9 cellular contexts compared by ENCODE assay signal in the genomic region with DNA sequence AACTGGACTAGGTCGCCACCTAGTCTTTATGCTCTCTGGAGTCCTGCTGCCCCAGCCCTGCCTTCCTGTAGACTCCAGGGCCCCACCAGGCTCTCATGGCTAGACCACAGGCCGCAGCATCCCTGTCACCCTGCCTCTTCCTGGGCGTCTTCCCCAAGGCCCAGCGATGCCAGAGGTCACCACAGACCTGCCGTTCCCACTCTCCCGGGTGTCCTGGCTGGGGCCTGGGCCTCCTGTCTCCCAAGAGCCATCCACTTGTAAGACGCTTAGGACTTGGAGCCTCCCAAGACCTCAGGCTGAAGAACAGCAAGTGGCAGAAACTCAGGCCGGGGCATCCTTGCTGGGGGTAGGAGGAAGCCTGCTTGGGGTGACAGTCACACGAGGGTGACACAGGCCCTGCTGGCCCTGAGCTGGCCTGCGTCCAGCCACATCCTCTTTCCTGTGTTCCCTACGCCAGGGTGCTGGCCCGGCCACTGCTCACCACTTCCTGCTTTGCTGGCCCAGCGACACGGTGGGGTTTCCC. TPM values are rescaled to one million over a fixed set of nuclear protein-coding genes. Genes with fewer than 3 reads are reported as not detected.
A peak's percentile ranks its signal among the peaks of the same experiment; 100 is the strongest.
DNase-seq lines count a peak whose midpoint lies in the region; ATAC-seq, FAIRE-seq and TF ChIP-seq lines count a peak whose summit lies in the region.
"Had no signal": no experiment of that assay in that cellular context is flagged by ENCODE, and none has a peak within 500 bp of the region (broad histone marks: within the 10 kb centered on the region; RNA-seq: fewer than 3 reads in every experiment).

No MANE protein-coding gene starts in this region.

- peak overlapping the region; percentile 64 for H3K27ac Mint-ChIP-seq in activated T-cell treated with anti-CD3 and anti-CD28 coated beads, Interleukin-2, amount 50 U/mL, for 72 hours

- H2BK120ac ChIP-seq in mesenchymal stem cell (ENCODE audit: low read depth, low read length) = no peak overlapping the region

- peak overlapping the region in 1 of 2 experiments; percentile 25 for H2BK12ac ChIP-seq in mesenchymal stem cell (ENCODE audit: low read length in 2 of 2)

- in situ Hi-C loops in K562 (cut with MboI) = no loop called here
- in situ Hi-C loops in transverse colon (cut with MboI; ENCODE audit: low pct_ligation_motif_present in 1 of 4, low pct_unique_long_range_greater_than_20kb in 1 of 4, low sequenced_read_pairs in 3 of 4) = no loop called here

- peaks cover 51% of the 10 kb centered on the region; the same call in 2 of the 3 replicates for H3K36me3 ChIP-seq in K562 (ENCODE audit: control insufficient read depth, insufficient read depth, low read length)
- H3K36me3 ChIP-seq in mesenchymal stem cell (ENCODE audit: control insufficient read depth in 1 of 2, insufficient read depth in 2 of 2, low read depth in 1 of 2, low read length in 2 of 2) = peaks cover 36 to 54% of the 10 kb centered on the region in 2 experiments
- no peaks in the 10 kb centered on the region for H3K36me3 ChIP-seq in transverse colon

- TF ChIP-seq CTCF in K562 (IDR thresholded peaks at IDR 0.05 in 2 of 3, conservative IDR thresholded peaks at IDR 0.05 in 1 of 3; ENCODE audit: insufficient read depth in 2 of 3, low read depth in 1 of 3, low read length in 3 of 3) (no peak), transverse colon (IDR thresholded peaks at IDR 0.05) (no peak)

- TF ChIP-seq EP300 in K562 (IDR thresholded peaks at IDR 0.05; ENCODE audit: low read length) (no peak), transverse colon (IDR thresholded peaks at IDR 0.05; ENCODE audit: low read depth) (no peak)

- peaks cover 48% of the 10 kb centered on the region for H3K79me2 ChIP-seq in K562 (ENCODE audit: control insufficient read depth, insufficient read depth, low read length)

- H3K27me3 ChIP-seq in K562 (ENCODE audit: control insufficient read depth in 2 of 2, insufficient read depth in 2 of 2, low read length in 2 of 2) (no peaks in the 10 kb centered on the region), mesenchymal stem cell (ENCODE audit: control insufficient read depth in 1 of 2, insufficient read depth in 1 of 2, low read length in 2 of 2) (no peaks in the 10 kb centered on the region), transverse colon (no peaks in the 10 kb centered on the region)

- intact Hi-C loops in K562 (cut with micrococcal nuclease) (no loop called here), transverse colon (cut with DNase I; ENCODE audit: low total_unique reads) (loop anchor here (10.0 kb wide), 1 partner anchor 88 kb away; a partner anchor contains a TSS)

- H2BK5ac ChIP-seq in mesenchymal stem cell (ENCODE audit: low read depth, low read length, poor library complexity, severe bottlenecking) = no peak overlapping the region

- H3K9me3 ChIP-seq in K562 (replicated peaks; ENCODE audit: control insufficient read depth, insufficient read depth, low read depth, low read length) (no peaks in the 10 kb centered on the region), mesenchymal stem cell (ENCODE audit: control insufficient read depth, low read length) (no peaks in the 10 kb centered on the region), transverse colon (no peaks in the 10 kb centered on the region)

- H3K4me3 ChIP-seq in K562 (no peak overlapping the region), mesenchymal stem cell (ENCODE audit: insufficient read depth in 1 of 2, low read depth in 1 of 2, low read length in 2 of 2) (no peak overlapping the region), transverse colon (no peak overlapping the region)

- H3K79me1 ChIP-seq in mesenchymal stem cell (replicated peaks; ENCODE audit: low read length, poor library complexity, severe bottlenecking) = peaks cover 29% of the 10 kb centered on the region

- H2AFZ ChIP-seq in K562 (ENCODE audit: low read depth, low read length) (no peak overlapping the region), mesenchymal stem cell (ENCODE audit: low read depth, low read length) (no peak overlapping the region)

- H2BK15ac ChIP-seq in mesenchymal stem cell (ENCODE audit: low read depth, poor library complexity, severe bottlenecking) = no peak overlapping the region

- no peak overlapping the region for H3K23ac ChIP-seq in mesenchymal stem cell (ENCODE audit: low read length in 2 of 2)

- H3K4me2 ChIP-seq in K562 (ENCODE audit: insufficient read depth, low read length) = no peak overlapping the region
- H3K4me2 ChIP-seq in mesenchymal stem cell (ENCODE audit: low read length, poor library complexity, severe bottlenecking) = no peak overlapping the region

- POLR2A ChIA-PET in K562 (lab: Yijun Ruan, JAX) = interaction anchor here (0.5 to 1.0 kb wide), 3 partner anchors 12 to 545 kb away, joined by 3 to 4 read pairs (median 3); no protein-coding TSS in a partner anchor

- H3K9me1 ChIP-seq in K562 (ENCODE audit: control insufficient read depth, insufficient read depth, low read length) = no peaks in the 10 kb centered on the region

- CTCF ChIA-PET in K562 (lab: Yijun Ruan, JAX; ENCODE audit: low intra/inter-chr PET ratio) = no interaction called here

- peak overlapping the region; percentile 12 for H4K8ac ChIP-seq in mesenchymal stem cell (ENCODE audit: low read length)

- no TSS peak for BruUV-seq in K562 (replicated peaks; lab: Mats Ljungman, UMichigan)

- peak; percentile 31 to 48 for ATAC-seq in activated T-cell treated with anti-CD3 and anti-CD28 coated beads, Interleukin-2, amount 50 U/mL, for 72 hours (replicated peaks in 1 of 2)
- ATAC-seq in K562 (no peak), HG02852 (IDR thresholded peaks at IDR 0.05; ENCODE audit: unreplicated experiment) (no peak), GM18873 (IDR thresholded peaks at IDR 0.05; ENCODE audit: low FRiP score, unreplicated experiment) (no peak)

- no peaks in the 10 kb centered on the region for H3K36me3 Mint-ChIP-seq in activated T-cell treated with anti-CD3 and anti-CD28 coated beads, Interleukin-2, amount 50 U/mL, for 72 hours (ENCODE audit: insufficient read depth in 2 of 2)

- H3K9ac ChIP-seq in K562 (ENCODE audit: insufficient read depth in 1 of 2, low read depth in 2 of 2, low read length in 2 of 2) = peak overlapping the region in 1 of 2 experiments; percentile 67; a peak in 2 of 4 replicates
- H3K9ac ChIP-seq in mesenchymal stem cell (ENCODE audit: low read length) = no peak overlapping the region

- TF ChIP-seq POLR2A in K562 (conservative IDR thresholded peaks at IDR 0.05) (peak; percentile 52), transverse colon (IDR thresholded peaks at IDR 0.05) (no peak)

- DNase-seq in activated T-cell treated with anti-CD3 and anti-CD28 coated beads, Interleukin-2, amount 50 U/mL, for 72 hours = peak; percentile 35 to 47
- DNase-seq in activated T-cell treated with anti-CD3 and anti-CD28 coated beads, Interleukin-2, amount 50 U/mL, for 48 hours = no peak
- DNase-seq in K562 (ENCODE audit: extremely low read depth in 1 of 4, low spot score in 3 of 4) (no peak), mesenchymal stem cell (no peak), transverse colon (peak; percentile 65), DMS53 (lab: John Stamatoyannopoulos, UW) (no peak)
- DNase-seq: NCI-H774 had no signal

- no peak for FAIRE-seq in K562 (lab: Jason Lieb, UNC)

- no peak overlapping the region for H3K18ac ChIP-seq in mesenchymal stem cell (ENCODE audit: low read depth in 1 of 2, low read length in 2 of 2)

- no peaks in the 10 kb centered on the region for H4K20me1 ChIP-seq in K562 (replicated peaks; ENCODE audit: control insufficient read depth, insufficient read depth, low read length)

- H3K4me1 ChIP-seq in K562 (replicated peaks in 1 of 2; ENCODE audit: control insufficient read depth in 2 of 2, insufficient read depth in 2 of 2, low read length in 2 of 2) (peaks cover 30 to 79% of the 10 kb centered on the region in 2 experiments), mesenchymal stem cell (ENCODE audit: control insufficient read depth, insufficient read depth, low read depth, low read length) (peaks cover 50% of the 10 kb centered on the region), transverse colon (peaks cover 14 to 58% (median 37%) of the 10 kb centered on the region in 4 donors)

- peak overlapping the region in 1 of 2 experiments; percentile 35 for H3K4ac ChIP-seq in mesenchymal stem cell (ENCODE audit: low read depth in 1 of 2, low read length in 2 of 2)

- peaks cover 30% of the 10 kb centered on the region for H3K4me1 Mint-ChIP-seq in activated T-cell treated with anti-CD3 and anti-CD28 coated beads, Interleukin-2, amount 50 U/mL, for 72 hours (ENCODE audit: low read depth)

- H4K91ac ChIP-seq in mesenchymal stem cell (ENCODE audit: low read length) = no peak overlapping the region

- H3K4me3 Mint-ChIP-seq in activated T-cell treated with anti-CD3 and anti-CD28 coated beads, Interleukin-2, amount 50 U/mL, for 72 hours = peak overlapping the region; percentile 6

- H3K27ac ChIP-seq in K562 (ENCODE audit: extremely low read depth, low read depth, low read length) (no peak overlapping the region; the same call in 2 of the 3 replicates), mesenchymal stem cell (ENCODE audit: low read length, poor library complexity, severe bottlenecking) (no peak overlapping the region), transverse colon (peak overlapping the region; percentile 86 to 93 (median 90))

- H3K14ac ChIP-seq in mesenchymal stem cell (ENCODE audit: low read length in 2 of 2) = no peak overlapping the region

- whole genome bisulfite sequencing in K562 (ENCODE audit: insufficient coverage, low coverage, missing lambda C conversion rate) = 77% methylated on average over 14 of the region's 14 CpGs
- 86% methylated on average over 14 of the region's 14 CpGs for WGBS in mesenchymal stem cell
- WGBS in transverse colon (ENCODE audit: low coverage in 1 of 2), 2 donors = 71% methylated on average over 14 of the region's 14 CpGs; no CpG with 5 or more reads in 1 of the 2 donors

- no peak for TF ChIP-seq RAD21 in K562 (CRISPR knock-in tag; conservative IDR thresholded peaks at IDR 0.05 in 1 of 2, IDR thresholded peaks at IDR 0.05 in 1 of 2)

- H3K27me3 Mint-ChIP-seq in activated T-cell treated with anti-CD3 and anti-CD28 coated beads, Interleukin-2, amount 50 U/mL, for 72 hours (ENCODE audit: low read depth) = no peaks in the 10 kb centered on the region

- no peak overlapping the region for H2AK5ac ChIP-seq in mesenchymal stem cell (ENCODE audit: low read length, severe bottlenecking)

- H3K9me3 Mint-ChIP-seq in activated T-cell treated with anti-CD3 and anti-CD28 coated beads, Interleukin-2, amount 50 U/mL, for 72 hours = no peaks in the 10 kb centered on the region

RNA-seq across cellular contexts. Expression of a gene that starts 2.0 kb away (rescaled TPM):
- total RNA-seq in activated T-cell treated with anti-CD3 and anti-CD28 coated beads, Interleukin-2, amount 50 U/mL, for 72 hours = 100 to 1,000 TPM; 141 to 146 TPM
- 106 and 531 TPM in 2 replicates for total RNA-seq in K562 (2011; cell fraction: chromatin; rRNA removed; ENCODE audit: low replicate concordance)
- 492 and 517 TPM in 2 replicates for total RNA-seq in K562 (2011; cell fraction: nucleolus; rRNA removed)
- 190 and 232 TPM in 2 replicates for total RNA-seq in K562 (2011; cell fraction: nucleoplasm; rRNA removed)
- total RNA-seq in K562 (2014; rRNA removed) (78.0 and 82.8 TPM in 2 replicates), K562 (2014; rRNA removed; fragmentation: Illumina TruSeq; extraction: Trizol) (2.5 and 5.5 TPM in 2 replicates), K562 (2015; rRNA removed; fragmentation: Illumina TruSeq; extraction: Trizol) (24.4 and 28.7 TPM in 2 replicates), K562 (2021) (96.4 and 108 TPM in 2 replicates), transverse colon (100 to 1,000 TPM; 260 to 697 (median 380) TPM)
- polyA plus RNA-seq in K562 (2011; rRNA removed) (31.1 and 72.7 TPM in 2 replicates), K562 (2014; fragmentation: Illumina TruSeq; extraction: Trizol) (13.1 and 33.3 TPM in 2 replicates), K562 (2014; fragmentation: Nextera tagmentation; extraction: Ambion mirVana) (1 to 10 TPM in 1 of 2 experiments, under 1 TPM in 1; 0.49 to 1.9 TPM), K562 (2014; rRNA removed) (113 and 143 TPM in 2 replicates)
- polyA plus RNA-seq in K562 (2011; cell fraction: cytosol; rRNA removed) = 56.1 and 92.6 TPM in 2 replicates
- polyA plus RNA-seq in K562 (2011; cell fraction: nucleus; rRNA removed) = 923 and 1,215 TPM in 2 replicates
- 55.4 and 115 TPM in 2 replicates for polyA plus RNA-seq in K562 (2012)
- polyA minus RNA-seq in K562 (2011; rRNA and poly(A)+ RNA removed) = 9.7 and 11.0 TPM in 2 replicates
- polyA minus RNA-seq in K562 (2011; cell fraction: cytosol; rRNA and poly(A)+ RNA removed) = 28.2 and 33.0 TPM in 2 replicates
- polyA minus RNA-seq in K562 (2011; cell fraction: nucleus; rRNA and poly(A)+ RNA removed) = 139 and 154 TPM in 2 replicates
- 84.2 TPM for polyA plus RNA-seq in mesenchymal stem cell (2013, experiment 1 of 2)
- polyA plus RNA-seq in mesenchymal stem cell (2013, experiment 2 of 2) = 79.4 TPM

RNA-seq across cellular contexts. Expression of a gene that starts 6.3 kb away (rescaled TPM):
- total RNA-seq in activated T-cell treated with anti-CD3 and anti-CD28 coated beads, Interleukin-2, amount 50 U/mL, for 72 hours = 100 to 1,000 TPM; 128 to 129 TPM
- total RNA-seq in K562 (2011; cell fraction: chromatin; rRNA removed; ENCODE audit: low replicate concordance) = 41.2 and 158 TPM in 2 replicates
- 168 and 170 TPM in 2 replicates for total RNA-seq in K562 (2011; cell fraction: nucleolus; rRNA removed)
- 99.4 and 102 TPM in 2 replicates for total RNA-seq in K562 (2011; cell fraction: nucleoplasm; rRNA removed)
- 351 and 419 TPM in 2 replicates for total RNA-seq in K562 (2014; rRNA removed)
- total RNA-seq in K562 (2014; rRNA removed; fragmentation: Illumina TruSeq; extraction: Trizol) = 60.0 and 91.3 TPM in 2 replicates
- total RNA-seq in K562 (2015; rRNA removed; fragmentation: Illumina TruSeq; extraction: Trizol) = 146 and 150 TPM in 2 replicates
- 271 and 294 TPM in 2 replicates for total RNA-seq in K562 (2021)
- polyA plus RNA-seq in K562 (2011; rRNA removed) = 67.2 and 68.7 TPM in 2 replicates
- 181 and 505 TPM in 2 replicates for polyA plus RNA-seq in K562 (2011; cell fraction: cytosol; rRNA removed)
- 116 and 178 TPM in 2 replicates for polyA plus RNA-seq in K562 (2011; cell fraction: nucleus; rRNA removed)
- 247 and 317 TPM in 2 replicates for polyA plus RNA-seq in K562 (2012)
- polyA plus RNA-seq in K562 (2014; fragmentation: Illumina TruSeq; extraction: Trizol) = 101 and 156 TPM in 2 replicates
- 10 to 100 TPM; 36.5 to 65.1 TPM for polyA plus RNA-seq in K562 (2014; fragmentation: Nextera tagmentation; extraction: Ambion mirVana)
- polyA plus RNA-seq in K562 (2014; rRNA removed) = 241 and 257 TPM in 2 replicates
- 28.2 and 47.3 TPM in 2 replicates for polyA minus RNA-seq in K562 (2011; rRNA and poly(A)+ RNA removed)
- 128 and 135 TPM in 2 replicates for polyA minus RNA-seq in K562 (2011; cell fraction: cytosol; rRNA and poly(A)+ RNA removed)
- polyA minus RNA-seq in K562 (2011; cell fraction: nucleus; rRNA and poly(A)+ RNA removed) = 55.5 and 65.1 TPM in 2 replicates
- 104 TPM for polyA plus RNA-seq in mesenchymal stem cell (2013, experiment 1 of 2)
- 106 TPM for polyA plus RNA-seq in mesenchymal stem cell (2013, experiment 2 of 2)
- 100 to 1,000 TPM; 155 to 226 (median 188) TPM for total RNA-seq in transverse colon

RNA-seq across cellular contexts. Expression of a gene that starts 26.7 kb away (rescaled TPM):
- total RNA-seq in activated T-cell treated with anti-CD3 and anti-CD28 coated beads, Interleukin-2, amount 50 U/mL, for 72 hours = under 1 TPM; 0.10 to 0.16 TPM
- 0.14 and 0.70 TPM in 2 replicates for total RNA-seq in K562 (2011; cell fraction: chromatin; rRNA removed; ENCODE audit: low replicate concordance)
- 0.13 and 0.17 TPM in 2 replicates for total RNA-seq in K562 (2011; cell fraction: nucleolus; rRNA removed)
- 0.07 and 0.15 TPM in 2 replicates for total RNA-seq in K562 (2011; cell fraction: nucleoplasm; rRNA removed)
- total RNA-seq in K562 (2014; rRNA removed) (0.37 TPM in 1 of 2 replicates, not detected in the other), K562 (2014; rRNA removed; fragmentation: Illumina TruSeq; extraction: Trizol) (0.04 TPM in 1 of 2 replicates, not detected in the other), K562 (2015; rRNA removed; fragmentation: Illumina TruSeq; extraction: Trizol) (0.07 and 0.08 TPM in 2 replicates), K562 (2021) (0.13 and 0.35 TPM in 2 replicates), transverse colon (10 to 100 TPM; 12.1 to 14.9 (median 13.5) TPM)
- polyA plus RNA-seq in K562 (2011; rRNA removed) (0.10 and 0.19 TPM in 2 replicates), K562 (2014; fragmentation: Illumina TruSeq; extraction: Trizol) (0.06 and 0.15 TPM in 2 replicates), K562 (2014; fragmentation: Nextera tagmentation; extraction: Ambion mirVana) (under 1 TPM in 1 of 2 experiments, not detected in 1; 0.01 TPM), K562 (2014; rRNA removed) (0.21 and 0.43 TPM in 2 replicates)
- polyA plus RNA-seq in K562 (2011; cell fraction: cytosol; rRNA removed) = 0.18 and 0.36 TPM in 2 replicates
- polyA plus RNA-seq in K562 (2011; cell fraction: nucleus; rRNA removed) = 0.21 and 0.30 TPM in 2 replicates
- polyA plus RNA-seq in K562 (2012) = 0.42 and 1.4 TPM in 2 replicates
- 0.03 TPM in 1 of 2 replicates, not detected in the other for polyA minus RNA-seq in K562 (2011; rRNA and poly(A)+ RNA removed)
- 1.5 TPM in 1 of 2 replicates, not detected in the other for polyA minus RNA-seq in K562 (2011; cell fraction: cytosol; rRNA and poly(A)+ RNA removed)
- polyA minus RNA-seq in K562 (2011; cell fraction: nucleus; rRNA and poly(A)+ RNA removed) = 0.11 and 0.54 TPM in 2 replicates
- 22.4 TPM for polyA plus RNA-seq in mesenchymal stem cell (2013, experiment 1 of 2)
- polyA plus RNA-seq in mesenchymal stem cell (2013, experiment 2 of 2) = 22.5 TPM

RNA-seq across cellular contexts. Expression of a gene that starts 32.9 kb away (rescaled TPM):
- total RNA-seq in activated T-cell treated with anti-CD3 and anti-CD28 coated beads, Interleukin-2, amount 50 U/mL, for 72 hours = 10 to 100 TPM in 1 of 2 donors, 1 to 10 TPM in 1; 8.0 to 16.7 TPM
- 14.0 and 42.4 TPM in 2 replicates for total RNA-seq in K562 (2011; cell fraction: chromatin; rRNA removed; ENCODE audit: low replicate concordance)
- 38.0 and 40.8 TPM in 2 replicates for total RNA-seq in K562 (2011; cell fraction: nucleolus; rRNA removed)
- 17.3 and 24.9 TPM in 2 replicates for total RNA-seq in K562 (2011; cell fraction: nucleoplasm; rRNA removed)
- total RNA-seq in K562 (2014; rRNA removed) = 10.1 and 12.2 TPM in 2 replicates
- total RNA-seq in K562 (2014; rRNA removed; fragmentation: Illumina TruSeq; extraction: Trizol) = 3.7 and 4.3 TPM in 2 replicates
- total RNA-seq in K562 (2015; rRNA removed; fragmentation: Illumina TruSeq; extraction: Trizol) = 2.3 and 3.3 TPM in 2 replicates
- 13.6 and 14.1 TPM in 2 replicates for total RNA-seq in K562 (2021)
- 8.6 and 10.0 TPM in 2 replicates for polyA plus RNA-seq in K562 (2011; rRNA removed)
- polyA plus RNA-seq in K562 (2011; cell fraction: cytosol; rRNA removed) = 11.3 and 17.7 TPM in 2 replicates
- 30.9 and 40.1 TPM in 2 replicates for polyA plus RNA-seq in K562 (2011; cell fraction: nucleus; rRNA removed)
- polyA plus RNA-seq in K562 (2012) = 6.5 and 9.5 TPM in 2 replicates
- 5.1 and 6.5 TPM in 2 replicates for polyA plus RNA-seq in K562 (2014; fragmentation: Illumina TruSeq; extraction: Trizol)
- polyA plus RNA-seq in K562 (2014; fragmentation: Nextera tagmentation; extraction: Ambion mirVana) = under 1 TPM; 0.10 to 0.17 TPM
- polyA plus RNA-seq in K562 (2014; rRNA removed) = 7.3 and 11.6 TPM in 2 replicates
- polyA minus RNA-seq in K562 (2011; rRNA and poly(A)+ RNA removed) = 5.2 and 8.3 TPM in 2 replicates
- 9.3 and 11.6 TPM in 2 replicates for polyA minus RNA-seq in K562 (2011; cell fraction: cytosol; rRNA and poly(A)+ RNA removed)
- polyA minus RNA-seq in K562 (2011; cell fraction: nucleus; rRNA and poly(A)+ RNA removed) = 12.3 and 12.5 TPM in 2 replicates
- 12.1 TPM for polyA plus RNA-seq in mesenchymal stem cell (2013, experiment 1 of 2)
- 11.5 TPM for polyA plus RNA-seq in mesenchymal stem cell (2013, experiment 2 of 2)
- total RNA-seq in transverse colon = 10 to 100 TPM; 32.2 to 67.7 (median 54.7) TPM

Comparison
In these comparisons a context has a peak if more than half of its experiments do, and no peak if none do; other contexts are left out.
1. DNase-seq: peak in activated T-cell treated with anti-CD3 and anti-CD28 coated beads, Interleukin-2, amount 50 U/mL, for 72 hours (2 of 2) and transverse colon (single experiment); none in activated T-cell treated with anti-CD3 and anti-CD28 coated beads, Interleukin-2, amount 50 U/mL, for 48 hours (0 of 2), K562 (0 of 4), mesenchymal stem cell (single experiment) and DMS53 (single experiment).
2. ATAC-seq: peak in activated T-cell treated with anti-CD3 and anti-CD28 coated beads, Interleukin-2, amount 50 U/mL, for 72 hours (2 of 2); none in K562 (single experiment), HG02852 (single experiment) and GM18873 (single experiment).
3. H3K27ac ChIP-seq: peak in transverse colon (4 of 4); none in K562 (single experiment) and mesenchymal stem cell (single experiment).
4. RNA of a gene that starts 26.7 kb away (total RNA-seq): 12.1 to 14.9 TPM in transverse colon; 0.10 to 0.16 TPM in activated T-cell treated with anti-CD3 and anti-CD28 coated beads, Interleukin-2, amount 50 U/mL, for 72 hours and 0.04 to 0.70 TPM in K562; every median in the first group is over 4 times any median in the second.